In the genomic region with DNA sequence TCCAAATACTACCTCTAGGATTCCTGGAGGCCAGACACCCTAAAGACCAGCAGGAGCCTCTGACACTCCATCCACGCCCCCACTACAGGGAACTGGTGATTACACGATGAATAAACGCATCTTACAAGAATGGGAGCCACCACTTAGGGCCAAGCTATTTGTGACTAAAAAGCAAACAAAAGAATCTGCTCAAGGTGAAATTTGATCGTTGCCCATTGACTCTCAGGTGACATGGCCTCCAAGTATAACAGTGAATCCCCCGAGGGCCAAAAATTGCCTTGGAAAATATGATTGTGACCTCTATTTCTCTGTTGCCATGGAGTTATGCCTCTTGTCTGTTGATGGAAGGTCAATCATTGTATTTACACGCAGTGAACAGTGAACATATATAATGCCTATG, we compare ENCODE assay signal across 25 cellular contexts.
DNase-seq lines count a peak whose midpoint lies in the region; ATAC-seq and TF ChIP-seq lines count a peak whose summit lies in the region.
"Had no signal": no experiment of that assay in that cellular context is flagged by ENCODE, and none has a peak within 500 bp of the region (broad histone marks: within the 10 kb centered on the region; RNA-seq: fewer than 3 reads in every experiment).

No MANE protein-coding gene starts in this region.

- no peak overlapping the region for H3K18ac ChIP-seq in trophoblast cell (ENCODE audit: low read length)

- TF ChIP-seq CTCF in PC-9 (conservative IDR thresholded peaks at IDR 0.05) = no peak

- CTCF ChIA-PET in PC-9 (lab: Charles Lee) = no interaction called here

- H3K9me2 ChIP-seq in PC-9 (ENCODE audit: insufficient read depth) = no peaks in the 10 kb centered on the region

- H2AFZ ChIP-seq in PC-9 (no peak overlapping the region), trophoblast cell (ENCODE audit: insufficient read depth, low read length, poor library complexity) (no peak overlapping the region)

- H4K12ac ChIP-seq in trophoblast cell (ENCODE audit: low read depth, low read length) = no peak overlapping the region

- peak overlapping the region; percentile 27 for H4K91ac ChIP-seq in trophoblast cell (ENCODE audit: low read depth, low read length)

- H3K9me3 ChIP-seq in PC-9 (ENCODE audit: insufficient read depth, low read depth) (no peaks in the 10 kb centered on the region), trophoblast cell (ENCODE audit: insufficient read depth, low read depth, low read length) (no peaks in the 10 kb centered on the region)
- H3K9me3 ChIP-seq: BLaER1, pancreas, right lobe of liver, SJCRH30 had no signal

- no peaks in the 10 kb centered on the region for H3K36me3 ChIP-seq in PC-9 (ENCODE audit: low read depth)
- H3K36me3 ChIP-seq in trophoblast cell (ENCODE audit: control insufficient read depth in 1 of 2, insufficient read depth in 2 of 2, low read length in 2 of 2) = no peaks in the 10 kb centered on the region
- H3K36me3 ChIP-seq: BLaER1, pancreas, right lobe of liver, SJCRH30 had no signal

- no CpG with 5 or more reads among the region's 6 CpGs for WGBS in trophoblast cell (ENCODE audit: extremely low coverage, insufficient coverage, insufficient read length)

- H2BK12ac ChIP-seq in trophoblast cell (ENCODE audit: low read length) = peak overlapping the region; percentile 77

- H3K4me2 ChIP-seq in PC-9 = no peak overlapping the region
- H3K4me2 ChIP-seq in trophoblast cell (ENCODE audit: low read length) = no peak overlapping the region
- H3K4me2 ChIP-seq: BLaER1 had no signal

- no peaks in the 10 kb centered on the region for H3F3A ChIP-seq in PC-9 (ENCODE audit: insufficient read depth, low read depth)

- H4K8ac ChIP-seq in trophoblast cell (ENCODE audit: low read depth, low read length) = no peak overlapping the region

- H4K20me1 ChIP-seq in PC-9 (ENCODE audit: insufficient read depth) = no peaks in the 10 kb centered on the region
- H4K20me1 ChIP-seq: BLaER1 had no signal

- ATAC-seq in GM21825 (IDR thresholded peaks at IDR 0.05; ENCODE audit: unreplicated experiment) = no peak
- ATAC-seq: HepG2; naive thymus-derived CD8-positive, alpha-beta T cell; pancreas; right lobe of liver had no signal

- H3K9ac ChIP-seq in trophoblast cell (ENCODE audit: low read length) = no peak overlapping the region
- H3K9ac ChIP-seq: BLaER1 had no signal

- no peak overlapping the region for H3K4ac ChIP-seq in trophoblast cell (ENCODE audit: low read depth, low read length)

- BruUV-seq in PC-9 (replicated peaks; lab: Mats Ljungman, UMichigan) = no TSS peak

- no peak overlapping the region for H2AK5ac ChIP-seq in trophoblast cell (ENCODE audit: low read length)

- H3K4me3 ChIP-seq in PC-9 (no peak overlapping the region), trophoblast cell (ENCODE audit: low read depth, low read length) (no peak overlapping the region)
- H3K4me3 ChIP-seq: BLaER1, pancreas, right lobe of liver, SJCRH30 had no signal

- H3K4me1 ChIP-seq in PC-9 (replicated peaks; ENCODE audit: insufficient read depth) (0 out of 2 replicates have a peak, but pooled peaks cover 5% of the 10 kb centered on the region), trophoblast cell (ENCODE audit: control insufficient read depth in 1 of 2, insufficient read depth in 2 of 2, low read length in 2 of 2) (peaks cover 5 to 8% of the 10 kb centered on the region in 2 experiments)
- H3K4me1 ChIP-seq: BLaER1, pancreas, right lobe of liver, SJCRH30 had no signal

- peak overlapping the region; percentile 15 for H2BK120ac ChIP-seq in trophoblast cell (ENCODE audit: insufficient read depth, low read length, poor library complexity)

- H3K27ac ChIP-seq in PC-9 = no peak overlapping the region
- no peak overlapping the region for H3K27ac ChIP-seq in trophoblast cell (ENCODE audit: low read depth, low read length)
- H3K27ac ChIP-seq in substantia nigra (ENCODE audit: low read depth, low read length, poor library complexity, severe bottlenecking) = no peak overlapping the region
- H3K27ac ChIP-seq: BLaER1, HL-60, pancreas, right lobe of liver, SJCRH30 had no signal

- H3K23ac ChIP-seq in trophoblast cell (ENCODE audit: low read length) = no peak overlapping the region

- POLR2A ChIA-PET in PC-9 (lab: Charles Lee; ENCODE audit: unreplicated experiment) = no interaction called here

- no peaks in the 10 kb centered on the region for H3K27me3 ChIP-seq in PC-9 (ENCODE audit: insufficient read depth, low read depth)
- H3K27me3 ChIP-seq in trophoblast cell (ENCODE audit: insufficient read depth, low read length) = no peaks in the 10 kb centered on the region
- H3K27me3 ChIP-seq: BLaER1, right lobe of liver, SJCRH30 had no signal

- no peak overlapping the region for H2BK5ac ChIP-seq in trophoblast cell (ENCODE audit: low read depth, low read length, poor library complexity)

- peak; percentile 4 for DNase-seq in SIG-M5 treated with dmso at 0.1 percent for 504 hours (lab: John Stamatoyannopoulos, UW; ENCODE audit: unreplicated experiment)
- DNase-seq in SIG-M5 (lab: John Stamatoyannopoulos, UW) = no peak
- peak; percentile 71 for DNase-seq in NCI-H146 treated with DMSO at 0.1 percent for 48 hours (lab: John Stamatoyannopoulos, UW; ENCODE audit: unreplicated experiment)
- peak; percentile 46 to 47 for DNase-seq in PC-9
- peak; percentile 74 to 85 for DNase-seq in trophoblast cell
- no peak for DNase-seq in stimulated activated CD4-positive, alpha-beta T cell treated with anti-CD3 and anti-CD28 coated beads, Interleukin-2, amount 100 ng/mL, for 24 hours
- no peak for DNase-seq in substantia nigra (lab: John Stamatoyannopoulos, UW)
- DNase-seq: ACHN; activated naive CD4-positive, alpha-beta T cell treated with anti-CD3 and anti-CD28 coated beads for 36 hours; activated T-cell treated with anti-CD3 and anti-CD28 coated beads, Interleukin-2, amount 50 U/mL, for 48 hours; anterior cingulate cortex; caudate nucleus; EL; GOT3; naive thymus-derived CD8-positive, alpha-beta T cell; NCI-H2029; pancreas; right lobe of liver; SJCRH30; stimulated activated CD8-positive, alpha-beta memory T cell treated with anti-CD3 and anti-CD28 coated beads, Interleukin-4, amount 100 ng/mL, for 48 hours; T-helper 1 cell had no signal

- H3K14ac ChIP-seq in trophoblast cell (ENCODE audit: low read length) = no peak overlapping the region

- H3K79me2 ChIP-seq in PC-9 (ENCODE audit: low read depth) (no peaks in the 10 kb centered on the region), trophoblast cell (ENCODE audit: control insufficient read depth, insufficient read depth, low read length, poor library complexity) (no peaks in the 10 kb centered on the region)

- intact Hi-C loops in PC-9 (cut with micrococcal nuclease; ENCODE audit: unreplicated experiment) = loop anchor here (1.0 kb wide), 1 partner anchor 34 kb away; no protein-coding TSS in a partner anchor

- peaks cover 10% of the 10 kb centered on the region for H3K79me1 ChIP-seq in trophoblast cell (ENCODE audit: low read length)

Comparison
In these comparisons a context has a peak if more than half of its experiments do, and no peak if none do; other contexts are left out.
1. DNase-seq: peak in SIG-M5 treated with dmso at 0.1 percent for 504 hours (single experiment), NCI-H146 treated with DMSO at 0.1 percent for 48 hours (single experiment), PC-9 (2 of 2) and trophoblast cell (2 of 2); none in SIG-M5 (single experiment), stimulated activated CD4-positive, alpha-beta T cell treated with anti-CD3 and anti-CD28 coated beads, Interleukin-2, amount 100 ng/mL, for 24 hours (0 of 2) and substantia nigra (0 of 49).